Comparison of ENCODE assay signal across 1 cellular context in genomic region chr15:72786946-72787345, GRCh38.
TF ChIP-seq lines count a peak whose summit lies in the region.

No MANE protein-coding gene starts in this region.

TF ChIP-seq in GM23338, 12 proteins besides CTCF, POLR2A, EP300 and RAD21 (continued from another document):
- TF ChIP-seq ZNF462 (CRISPR knock-in tag; IDR thresholded peaks at IDR 0.05): no peak
- no peak for TF ChIP-seq ETS1 (IDR thresholded peaks at IDR 0.05)
- TF ChIP-seq NANOG (IDR thresholded peaks at IDR 0.05; ENCODE audit: borderline replicate concordance): no peak
- no peak for TF ChIP-seq STAT1 (IDR thresholded peaks at IDR 0.05; ENCODE audit: unreplicated experiment)
- no peak for TF ChIP-seq ZNF114 (CRISPR knock-in tag; IDR thresholded peaks at IDR 0.05)
- TF ChIP-seq ZNF331 (CRISPR knock-in tag; IDR thresholded peaks at IDR 0.05; ENCODE audit: low read depth): no peak
- TF ChIP-seq CREB1 (CRISPR knock-in tag; IDR thresholded peaks at IDR 0.05; ENCODE audit: low read depth): no peak
- TF ChIP-seq POLR2AphosphoS5 (IDR thresholded peaks at IDR 0.05; ENCODE audit: low read depth): no peak
- TF ChIP-seq EZH2 (IDR thresholded peaks at IDR 0.05; ENCODE audit: low read depth, unreplicated experiment): no peak
- no peak for TF ChIP-seq REST (IDR thresholded peaks at IDR 0.05; ENCODE audit: unreplicated experiment)
